ENCODE assay signal across 15 cellular contexts in the genomic region with DNA sequence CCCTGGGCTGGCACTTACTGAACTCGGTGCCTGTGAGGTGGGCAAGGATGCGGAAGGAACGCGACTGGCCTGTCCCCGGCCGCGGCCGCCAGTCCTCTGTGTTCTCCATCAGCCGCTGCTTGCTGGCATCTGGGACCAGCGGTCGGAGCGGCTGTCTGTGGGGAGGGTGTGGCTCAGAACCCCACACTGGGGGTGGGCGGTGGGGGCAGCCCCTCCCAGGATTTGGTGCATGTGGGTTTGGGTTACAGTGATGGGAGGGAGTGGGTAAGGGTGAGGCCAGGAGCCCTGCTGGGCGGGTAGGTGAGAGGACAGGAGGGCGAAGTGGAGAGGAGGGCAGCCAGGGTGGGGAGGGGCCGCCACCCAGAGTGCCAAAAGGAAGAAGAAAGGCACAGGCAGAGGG. TPM values are rescaled to one million over a fixed set of nuclear protein-coding genes. Genes with fewer than 3 reads are reported as not detected.
DNase-seq lines count a peak whose midpoint lies in the region; ATAC-seq and TF ChIP-seq lines count a peak whose summit lies in the region.
"Had no signal": no experiment of that assay in that cellular context is flagged by ENCODE, and none has a peak within 500 bp of the region (broad histone marks: within the 10 kb centered on the region; RNA-seq: fewer than 3 reads in every experiment).

No MANE protein-coding gene starts in this region.

- no peak overlapping the region for H4K8ac ChIP-seq in mesendoderm (ENCODE audit: low read depth, low read length)

- peaks cover 7% of the 10 kb centered on the region for H3K79me1 ChIP-seq in mesendoderm (ENCODE audit: low read length)

- no peak overlapping the region for H4K5ac ChIP-seq in mesendoderm (ENCODE audit: low read length)

- H3K23ac ChIP-seq in mesendoderm (ENCODE audit: low read length) = no peak overlapping the region

- H3K36me3 ChIP-seq in ascending aorta = peaks cover 66 to 79% of the 10 kb centered on the region in 2 donors
- peaks cover 20% of the 10 kb centered on the region for H3K36me3 ChIP-seq in mesendoderm (ENCODE audit: control insufficient read depth, insufficient read depth, low read length)
- peaks cover 72% of the 10 kb centered on the region for H3K36me3 ChIP-seq in thoracic aorta

- H3K4ac ChIP-seq in mesendoderm (ENCODE audit: low read depth, low read length) = no peak overlapping the region

- no peak for TF ChIP-seq CTCF in HFFc6 (IDR thresholded peaks at IDR 0.05)
- TF ChIP-seq CTCF in ascending aorta (IDR thresholded peaks at IDR 0.05) = no peak
- no peak for TF ChIP-seq CTCF in thoracic aorta (IDR thresholded peaks at IDR 0.05)

- no peaks in the 10 kb centered on the region for H3K9me3 Mint-ChIP-seq in HFFc6
- no peaks in the 10 kb centered on the region for H3K9me3 Mint-ChIP-seq in stimulated activated naive B cell treated with anti-CD40 and anti-IgM and Interleukin-4, amounts not matched to agents 10 μg/mL and 1 μg/mL and 100 μg/mL, for 72 hours
- H3K9me3 Mint-ChIP-seq: memory B cell had no signal

- ATAC-seq in thoracic aorta (ENCODE audit: insufficient number of reproducible peaks, low FRiP score, low read depth) = no peak
- no peak for ATAC-seq in stimulated activated naive B cell treated with anti-CD40 and anti-IgM and Interleukin-4, amounts not matched to agents 10 μg/mL and 1 μg/mL and 100 μg/mL, for 72 hours (replicated peaks)
- ATAC-seq in left cardiac atrium = no peak
- ATAC-seq: body of pancreas had no signal

- H3K4me3 ChIP-seq in ascending aorta (peak overlapping the region in 1 of 2 donors; percentile 92), mesendoderm (ENCODE audit: low read length) (no peak overlapping the region), thoracic aorta (peak overlapping the region; percentile 90)
- H3K4me3 ChIP-seq: body of pancreas, upper lobe of left lung had no signal

- peaks cover 27% of the 10 kb centered on the region for H3K36me3 Mint-ChIP-seq in HFFc6 (ENCODE audit: low read depth)
- peaks cover 43 to 49% of the 10 kb centered on the region in 2 donors for H3K36me3 Mint-ChIP-seq in stimulated activated naive B cell treated with anti-CD40 and anti-IgM and Interleukin-4, amounts not matched to agents 10 μg/mL and 1 μg/mL and 100 μg/mL, for 72 hours

- peaks cover 40% of the 10 kb centered on the region for H3K4me1 Mint-ChIP-seq in HFFc6 (ENCODE audit: low read depth)
- peaks cover 32 to 52% of the 10 kb centered on the region in 2 donors for H3K4me1 Mint-ChIP-seq in stimulated activated naive B cell treated with anti-CD40 and anti-IgM and Interleukin-4, amounts not matched to agents 10 μg/mL and 1 μg/mL and 100 μg/mL, for 72 hours

- H2BK15ac ChIP-seq in mesendoderm (replicated peaks; ENCODE audit: low read depth) = no peak overlapping the region

- H3K27ac ChIP-seq in ascending aorta = peak overlapping the region; percentile 96 to 99
- peak overlapping the region; percentile 2 for H3K27ac ChIP-seq in mesendoderm (ENCODE audit: low read depth, low read length)
- peak overlapping the region; percentile 77 to 100 for H3K27ac ChIP-seq in thoracic aorta
- H3K27ac ChIP-seq: body of pancreas had no signal

- intact Hi-C loops in ascending aorta (cut with DNase I) (loop anchor here (1.0 kb wide), 1 partner anchor 10 kb away; no protein-coding TSS in a partner anchor), left cardiac atrium (cut with DNase I) (no loop called here)

- H3K27ac Mint-ChIP-seq in HFFc6 = peak overlapping the region; percentile 68
- H3K27ac Mint-ChIP-seq in stimulated activated naive B cell treated with anti-CD40 and anti-IgM and Interleukin-4, amounts not matched to agents 10 μg/mL and 1 μg/mL and 100 μg/mL, for 72 hours = no peak overlapping the region

- H3K18ac ChIP-seq in mesendoderm (ENCODE audit: low read length) = no peak overlapping the region

- H3K27me3 ChIP-seq in ascending aorta = no peaks in the 10 kb centered on the region
- no peaks in the 10 kb centered on the region for H3K27me3 ChIP-seq in mesendoderm (ENCODE audit: insufficient read depth, low read length, poor library complexity)
- no peaks in the 10 kb centered on the region for H3K27me3 ChIP-seq in thoracic aorta (replicated peaks; ENCODE audit: insufficient read depth)
- H3K27me3 ChIP-seq: body of pancreas, upper lobe of left lung had no signal

- peaks cover 36 to 68% of the 10 kb centered on the region in 2 donors for H3K4me1 ChIP-seq in ascending aorta
- H3K4me1 ChIP-seq in mesendoderm (ENCODE audit: control insufficient read depth, low read depth, low read length) = peaks cover 11% of the 10 kb centered on the region
- peaks cover 53 to 95% of the 10 kb centered on the region in 2 donors for H3K4me1 ChIP-seq in thoracic aorta (ENCODE audit: control insufficient read depth in 1 of 2, low read depth in 2 of 2)

- H3K79me2 ChIP-seq in mesendoderm (ENCODE audit: control insufficient read depth, insufficient read depth, low read length) = no peaks in the 10 kb centered on the region

- no peak overlapping the region for H3K4me3 Mint-ChIP-seq in HFFc6
- H3K4me3 Mint-ChIP-seq in stimulated activated naive B cell treated with anti-CD40 and anti-IgM and Interleukin-4, amounts not matched to agents 10 μg/mL and 1 μg/mL and 100 μg/mL, for 72 hours = peak overlapping the region in 1 of 2 donors; percentile 30
- H3K4me3 Mint-ChIP-seq: memory B cell had no signal

- no peak overlapping the region for H2BK5ac ChIP-seq in mesendoderm (ENCODE audit: low read length)

- peak overlapping the region; percentile 31 for H3K9ac ChIP-seq in mesendoderm (ENCODE audit: low read length)

- no peak overlapping the region for H2BK120ac ChIP-seq in mesendoderm (ENCODE audit: low read depth, low read length)

- no peak overlapping the region for H2AK5ac ChIP-seq in mesendoderm (ENCODE audit: low read length)

- no peaks in the 10 kb centered on the region for H3K9me3 ChIP-seq in ascending aorta
- no peaks in the 10 kb centered on the region for H3K9me3 ChIP-seq in thoracic aorta
- H3K9me3 ChIP-seq: body of pancreas, upper lobe of left lung had no signal

- H3K4me2 ChIP-seq in mesendoderm (ENCODE audit: low read length) = no peak overlapping the region

- WGBS in mesendoderm (ENCODE audit: extremely low coverage, insufficient coverage, low lambda C conversion rate) = no CpG with 5 or more reads among the region's 16 CpGs

- H3K27me3 Mint-ChIP-seq in HFFc6 (ENCODE audit: insufficient read depth) = peaks cover 3% of the 10 kb centered on the region
- H3K27me3 Mint-ChIP-seq in stimulated activated naive B cell treated with anti-CD40 and anti-IgM and Interleukin-4, amounts not matched to agents 10 μg/mL and 1 μg/mL and 100 μg/mL, for 72 hours = no peaks in the 10 kb centered on the region
- H3K27me3 Mint-ChIP-seq: memory B cell had no signal

- DNase-seq in HFFc6 = no peak
- DNase-seq in ascending aorta (ENCODE audit: low spot score in 2 of 2) = no peak
- no peak for DNase-seq in mesendoderm
- DNase-seq in thoracic aorta (ENCODE audit: low spot score) = no peak
- no peak for DNase-seq in pons (ENCODE audit: low spot score)
- DNase-seq in stimulated activated naive B cell treated with anti-CD40 and anti-IgM and Interleukin-4, amounts not matched to agents 10 μg/mL and 1 μg/mL and 100 μg/mL, for 72 hours = no peak
- DNase-seq in left cardiac atrium = no peak
- DNase-seq in SKM-1 treated with dmso at 0.1 percent for 144 hours (lab: John Stamatoyannopoulos, UW; ENCODE audit: unreplicated experiment) = no peak
- DNase-seq: activated CD4-positive, alpha-beta T cell treated with anti-CD3 and anti-CD28 coated beads for 1 hour; activated naive CD4-positive, alpha-beta T cell; NCI-H1105; stimulated activated CD4-positive, alpha-beta T cell treated with anti-CD3 and anti-CD28 coated beads, Interleukin-4, amount 100 ng/mL, for 4 hours had no signal

- peak overlapping the region; percentile 76 for H3K56ac ChIP-seq in mesendoderm (ENCODE audit: low read length)

RNA-seq across cellular contexts. Expression of a gene that starts 6.4 kb away (rescaled TPM):
- 100 to 1,000 TPM; 339 to 353 (median 343) TPM for total RNA-seq in HFFc6 (2021; fragmentation: NEBNext Ultra II Directional; extraction: Animal tissue kit (Norgen Biotek cat#: 25700))
- 1,082 TPM for total RNA-seq in ascending aorta
- 117 TPM for polyA plus RNA-seq in mesendoderm (2013, experiment 1 of 2)
- polyA plus RNA-seq in mesendoderm (2013, experiment 2 of 2) = 119 TPM
- 100 to 1,000 TPM; 626 to 891 TPM for total RNA-seq in thoracic aorta
- 10 to 100 TPM; 50.5 to 94.5 TPM for total RNA-seq in left cardiac atrium

RNA-seq across cellular contexts. Expression of a gene that starts 17.6 kb away (rescaled TPM):
- 100 to 1,000 TPM; 346 to 394 (median 358) TPM for total RNA-seq in HFFc6 (2021; fragmentation: NEBNext Ultra II Directional; extraction: Animal tissue kit (Norgen Biotek cat#: 25700))
- total RNA-seq in ascending aorta = 151 TPM
- polyA plus RNA-seq in mesendoderm (2013, experiment 1 of 2) = 305 TPM
- polyA plus RNA-seq in mesendoderm (2013, experiment 2 of 2) = 309 TPM
- total RNA-seq in thoracic aorta = 100 to 1,000 TPM in 1 of 2 donors, 10 to 100 TPM in 1; 91.2 to 132 TPM
- total RNA-seq in left cardiac atrium = 10 to 100 TPM; 30.2 to 55.1 TPM

RNA-seq across cellular contexts. Expression of a gene that starts 18.6 kb away (rescaled TPM):
- total RNA-seq in HFFc6 (2021; fragmentation: NEBNext Ultra II Directional; extraction: Animal tissue kit (Norgen Biotek cat#: 25700)) = 1 to 10 TPM; 1.1 to 2.6 (median 1.3) TPM
- total RNA-seq in ascending aorta = 0.32 TPM
- polyA plus RNA-seq in mesendoderm (2013, experiment 1 of 2) = 8.2 TPM
- polyA plus RNA-seq in mesendoderm (2013, experiment 2 of 2) = 7.6 TPM
- total RNA-seq in thoracic aorta = 10 to 100 TPM; 20.5 to 35.6 TPM
- total RNA-seq in left cardiac atrium = 1 to 10 TPM; 5.3 to 9.0 TPM

RNA-seq across cellular contexts. Expression of a gene that starts 25.8 kb away (rescaled TPM):
- total RNA-seq in HFFc6 (2021; fragmentation: NEBNext Ultra II Directional; extraction: Animal tissue kit (Norgen Biotek cat#: 25700)) = 100 to 1,000 TPM in 3 of 6 experiments, 10 to 100 TPM in 3; 83.8 to 105 (median 98.5) TPM
- total RNA-seq in ascending aorta (117 TPM), thoracic aorta (100 to 1,000 TPM in 1 of 2 donors, 10 to 100 TPM in 1; 53.7 to 138 TPM), left cardiac atrium (10 to 100 TPM; 33.1 to 53.5 TPM)
- polyA plus RNA-seq in mesendoderm (2013, experiment 1 of 2) = 74.4 TPM
- polyA plus RNA-seq in mesendoderm (2013, experiment 2 of 2) = 72.2 TPM

RNA-seq across cellular contexts. Expression of a gene that starts 44.4 kb away (rescaled TPM):
- 10 to 100 TPM in 4 of 6 experiments, 1 to 10 TPM in 2; 8.9 to 16.9 (median 10.4) TPM for total RNA-seq in HFFc6 (2021; fragmentation: NEBNext Ultra II Directional; extraction: Animal tissue kit (Norgen Biotek cat#: 25700))
- total RNA-seq in ascending aorta (18.1 TPM), thoracic aorta (10 to 100 TPM in 1 of 2 donors, 1 to 10 TPM in 1; 4.1 to 11.0 TPM), left cardiac atrium (1 to 10 TPM in 1 of 2 donors, under 1 TPM in 1; 0.59 to 1.6 TPM)
- 2.6 TPM for polyA plus RNA-seq in mesendoderm (2013, experiment 1 of 2)
- polyA plus RNA-seq in mesendoderm (2013, experiment 2 of 2) = 2.9 TPM

Comparison
In these comparisons a context has a peak if more than half of its experiments do, and no peak if none do; other contexts are left out.
1. H3K27ac ChIP-seq: peak in every context shown above with its lines; median percentile 98 in ascending aorta; 88 in thoracic aorta; 2 in mesendoderm.